Comparison of ENCODE assay signal across 22 cellular contexts in the genomic region with DNA sequence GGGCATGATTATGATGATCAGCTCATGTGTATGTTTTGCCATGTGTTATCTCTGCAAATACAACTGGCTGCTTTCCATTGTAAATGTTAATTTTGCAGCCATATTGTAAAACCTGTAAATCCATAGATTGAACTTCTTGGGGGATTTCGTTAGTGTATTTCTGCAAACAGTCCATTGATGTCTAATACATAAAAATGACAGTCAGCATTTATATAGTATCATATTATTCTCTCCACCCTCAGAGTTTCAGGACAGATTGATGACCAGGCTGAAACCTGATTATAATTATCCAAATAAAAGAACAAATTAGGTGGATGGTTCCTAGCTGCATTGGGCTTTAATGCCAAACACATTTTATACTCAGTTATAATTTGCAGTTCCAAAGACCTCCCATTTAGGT.
"Had no signal": no experiment of that assay in that cellular context is flagged by ENCODE, and none has a peak within 500 bp of the region (broad histone marks: within the 10 kb centered on the region; RNA-seq: fewer than 3 reads in every experiment).

No MANE protein-coding gene starts in this region.

- H2AFZ ChIP-seq: neural progenitor cell had no signal

- H3K4me3 Mint-ChIP-seq: activated naive CD4-positive, alpha-beta T cell treated with anti-CD3 and anti-CD28 coated beads, Interleukin-2, amount 50 U/mL, for 24 hours; activated T-cell treated with anti-CD3 and anti-CD28 coated beads, Interleukin-2, amount 50 U/mL, for 72 hours; memory B cell; naive thymus-derived CD4-positive, alpha-beta T cell; neural progenitor cell; stimulated activated memory B cell treated with anti-CD40 and anti-IgM and Interleukin-4, amounts not matched to agents 10 μg/mL and 1 μg/mL and 100 μg/mL, for 72 hours; T-helper 1 cell treated with Interleukin-12 subunit alpha and Interleukin-12 subunit beta and Interleukin-4 antibody, amounts not matched to agents 30 μg/mL and 1 μg/mL, for 36 hours had no signal

- FAIRE-seq: endothelial cell of umbilical vein had no signal

- H3K9me3 Mint-ChIP-seq: activated naive CD4-positive, alpha-beta T cell treated with anti-CD3 and anti-CD28 coated beads, Interleukin-2, amount 50 U/mL, for 24 hours; activated T-cell treated with anti-CD3 and anti-CD28 coated beads, Interleukin-2, amount 50 U/mL, for 72 hours; memory B cell; neural progenitor cell; stimulated activated memory B cell treated with anti-CD40 and anti-IgM and Interleukin-4, amounts not matched to agents 10 μg/mL and 1 μg/mL and 100 μg/mL, for 72 hours; T-helper 1 cell treated with Interleukin-12 subunit alpha and Interleukin-12 subunit beta and Interleukin-4 antibody, amounts not matched to agents 30 μg/mL and 1 μg/mL, for 36 hours had no signal

- H3K36me3 Mint-ChIP-seq: activated naive CD4-positive, alpha-beta T cell treated with anti-CD3 and anti-CD28 coated beads, Interleukin-2, amount 50 U/mL, for 24 hours; memory B cell; naive thymus-derived CD4-positive, alpha-beta T cell; neural progenitor cell; stimulated activated memory B cell treated with anti-CD40 and anti-IgM and Interleukin-4, amounts not matched to agents 10 μg/mL and 1 μg/mL and 100 μg/mL, for 72 hours had no signal

- H3K4me1 Mint-ChIP-seq: activated naive CD4-positive, alpha-beta T cell treated with anti-CD3 and anti-CD28 coated beads, Interleukin-2, amount 50 U/mL, for 24 hours; memory B cell; naive thymus-derived CD4-positive, alpha-beta T cell; neural progenitor cell; stimulated activated memory B cell treated with anti-CD40 and anti-IgM and Interleukin-4, amounts not matched to agents 10 μg/mL and 1 μg/mL and 100 μg/mL, for 72 hours had no signal

- H3K27me3 Mint-ChIP-seq: progenitor cell of endocrine pancreas; stimulated activated memory B cell treated with anti-CD40 and anti-IgM and Interleukin-4, amounts not matched to agents 10 μg/mL and 1 μg/mL and 100 μg/mL, for 72 hours had no signal

- ATAC-seq: activated T-cell treated with anti-CD3 and anti-CD28 coated beads, Interleukin-2, amount 50 U/mL, for 72 hours; mucosa of descending colon; naive thymus-derived CD4-positive, alpha-beta T cell; stimulated activated memory B cell treated with anti-CD40 and anti-IgM and Interleukin-4, amounts not matched to agents 10 μg/mL and 1 μg/mL and 100 μg/mL, for 72 hours had no signal

- H3K9ac ChIP-seq: neural progenitor cell had no signal

- H3K4me1 ChIP-seq: adrenal gland, neural progenitor cell, SJSA1, spleen had no signal

- H3K9me3 ChIP-seq: adrenal gland, mucosa of descending colon, SJSA1, spleen had no signal

- H3K4me3 ChIP-seq: adrenal gland, mucosa of descending colon, neural progenitor cell, SJSA1, spleen had no signal

- H3K27ac ChIP-seq: adrenal gland, neural progenitor cell, SJSA1, spleen, VCaP had no signal

- H3K27ac Mint-ChIP-seq: activated naive CD4-positive, alpha-beta T cell treated with anti-CD3 and anti-CD28 coated beads, Interleukin-2, amount 50 U/mL, for 24 hours; activated T-cell treated with anti-CD3 and anti-CD28 coated beads, Interleukin-2, amount 50 U/mL, for 72 hours; memory B cell; naive thymus-derived CD4-positive, alpha-beta T cell; neural progenitor cell; progenitor cell of endocrine pancreas; stimulated activated memory B cell treated with anti-CD40 and anti-IgM and Interleukin-4, amounts not matched to agents 10 μg/mL and 1 μg/mL and 100 μg/mL, for 72 hours; T-helper 1 cell treated with Interleukin-12 subunit alpha and Interleukin-12 subunit beta and Interleukin-4 antibody, amounts not matched to agents 30 μg/mL and 1 μg/mL, for 36 hours had no signal

- H3K27me3 ChIP-seq: adrenal gland, neural progenitor cell, SJSA1, spleen had no signal

- H3K4me2 ChIP-seq: neural progenitor cell had no signal

- H3K36me3 ChIP-seq: adrenal gland, neural progenitor cell, SJSA1, spleen had no signal

- DNase-seq: activated CD4-positive, alpha-beta T cell treated with anti-CD3 and anti-CD28 coated beads for 1 hour; activated CD4-positive, alpha-beta T cell treated with anti-CD3 and anti-CD28 coated beads, Interleukin-2, amount 50 U/mL, for 4 hours; activated effector memory CD4-positive, alpha-beta T cell treated with anti-CD3 and anti-CD28 coated beads, Interleukin-2, amount 50 U/mL, for 16 hours; activated T-cell treated with anti-CD3 and anti-CD28 coated beads, Interleukin-2, amount 50 U/mL, for 72 hours; adrenal gland; dermis blood vessel endothelial cell; effector memory CD4-positive, alpha-beta T cell; glutamatergic neuron; mucosa of descending colon; naive thymus-derived CD4-positive, alpha-beta T cell; spleen; stimulated activated CD4-positive, alpha-beta T cell treated with anti-CD3 and anti-CD28 coated beads, Interleukin-4, amount 100 ng/mL, for 4 hours; trophoblast cell had no signal
